In the genomic region with DNA sequence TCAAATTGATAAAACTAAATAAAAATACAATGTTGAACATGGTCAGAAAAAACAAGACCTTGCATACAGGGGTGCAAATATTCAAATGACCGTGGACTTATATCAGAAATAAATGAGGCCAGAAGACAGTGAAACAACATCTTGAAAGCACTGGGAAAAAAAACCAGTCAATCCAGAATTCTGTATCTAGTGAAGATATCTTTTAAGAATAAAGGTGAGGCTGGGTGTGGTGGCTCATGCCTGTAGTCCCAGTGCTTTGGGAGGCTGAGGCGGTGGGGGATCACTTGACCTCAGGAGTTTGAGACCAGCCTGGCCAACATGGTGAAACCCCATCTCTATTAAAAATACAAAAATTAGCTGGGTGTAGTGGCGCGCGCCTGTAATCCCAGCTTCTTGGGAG, we compare ENCODE assay signal across 32 cellular contexts.
"Had no signal": no experiment of that assay in that cellular context is flagged by ENCODE, and none has a peak within 500 bp of the region (broad histone marks: within the 10 kb centered on the region; RNA-seq: fewer than 3 reads in every experiment).

No MANE protein-coding gene starts in this region.

- H3K4me1 Mint-ChIP-seq: activated CD4-positive, alpha-beta memory T cell treated with anti-CD3 and anti-CD28 coated beads, Interleukin-2, amount 10 ng/mL, durations not matched to agents 7 days and 5 days; activated CD8-positive, alpha-beta memory T cell treated with anti-CD3 and anti-CD28 coated beads, Interleukin-2, amount 10 ng/mL, durations not matched to agents 7 days and 5 days; activated naive CD4-positive, alpha-beta T cell treated with anti-CD3 and anti-CD28 coated beads, Interleukin-2, amount 10 ng/mL, durations not matched to agents 7 days and 5 days; activated naive CD8-positive, alpha-beta T cell treated with anti-CD3 and anti-CD28 coated beads, Interleukin-2, amount 50 U/mL, for 24 hours; brain had no signal

- DNase-seq: activated CD4-positive, alpha-beta memory T cell treated with anti-CD3 and anti-CD28 coated beads, Interleukin-2, amount 10 ng/mL, durations not matched to agents 7 days and 5 days; activated CD4-positive, alpha-beta T cell treated with anti-CD3 and anti-CD28 coated beads for 1 hour; activated CD4-positive, alpha-beta T cell treated with anti-CD3 and anti-CD28 coated beads for 48 hours; activated CD4-positive, CD25-positive, alpha-beta regulatory T cell; activated CD8-positive, alpha-beta memory T cell treated with anti-CD3 and anti-CD28 coated beads for 24 hours; activated CD8-positive, alpha-beta memory T cell treated with anti-CD3 and anti-CD28 coated beads, Interleukin-2, amount 10 ng/mL, durations not matched to agents 7 days and 5 days; activated CD8-positive, alpha-beta memory T cell treated with anti-CD3 and anti-CD28 coated beads, Interleukin-2, amount 50 U/mL, for 48 hours; activated effector memory CD4-positive, alpha-beta T cell treated with Interleukin-2 at 50 U/mL for 16 hours; activated naive CD4-positive, alpha-beta T cell treated with anti-CD3 and anti-CD28 coated beads, Interleukin-2, amount 10 ng/mL, durations not matched to agents 7 days and 5 days; activated naive CD8-positive, alpha-beta T cell treated with anti-CD3 and anti-CD28 coated beads, Interleukin-2, amount 50 U/mL, for 24 hours; activated T-cell treated with anti-CD3 and anti-CD28 coated beads, Interleukin-2, amount 50 U/mL, for 48 hours; anterior cingulate cortex; MM.1S; MV-4-11; NCI-H1105; NCI-H1417 treated with DMSO at 0.1 percent for 48 hours; NCI-H187 treated with DMSO at 0.1 percent for 48 hours; NCI-H2081 treated with DMSO at 0.1 percent for 48 hours; NCI-H226; NCI-H446 treated with DMSO at 0.1 percent for 48 hours; NCI-H524; NCI-H69; Right ventricle myocardium superior; SW 1271; T-helper 1 cell; T-helper 2 cell; T-helper 9 cell; WERI-Rb-1 had no signal

- H3K36me3 Mint-ChIP-seq: activated naive CD4-positive, alpha-beta T cell treated with anti-CD3 and anti-CD28 coated beads, Interleukin-2, amount 10 ng/mL, durations not matched to agents 7 days and 5 days; brain had no signal

- FAIRE-seq: bronchial epithelial cell had no signal

- ATAC-seq: activated CD8-positive, alpha-beta memory T cell treated with anti-CD3 and anti-CD28 coated beads, Interleukin-2, amount 10 ng/mL, durations not matched to agents 7 days and 5 days; activated naive CD8-positive, alpha-beta T cell treated with anti-CD3 and anti-CD28 coated beads, Interleukin-2, amount 50 U/mL, for 24 hours had no signal

- H3K4me3 Mint-ChIP-seq: activated CD4-positive, alpha-beta memory T cell treated with anti-CD3 and anti-CD28 coated beads, Interleukin-2, amount 10 ng/mL, durations not matched to agents 7 days and 5 days; activated CD8-positive, alpha-beta memory T cell treated with anti-CD3 and anti-CD28 coated beads, Interleukin-2, amount 10 ng/mL, durations not matched to agents 7 days and 5 days; activated naive CD4-positive, alpha-beta T cell treated with anti-CD3 and anti-CD28 coated beads, Interleukin-2, amount 10 ng/mL, durations not matched to agents 7 days and 5 days; activated naive CD8-positive, alpha-beta T cell; activated naive CD8-positive, alpha-beta T cell treated with anti-CD3 and anti-CD28 coated beads, Interleukin-2, amount 50 U/mL, for 24 hours; brain had no signal

- H3K27ac ChIP-seq: KMS-11, WERI-Rb-1 had no signal

- H3K36me3 ChIP-seq: WERI-Rb-1 had no signal

- H3K9me3 Mint-ChIP-seq: activated CD4-positive, alpha-beta memory T cell treated with anti-CD3 and anti-CD28 coated beads, Interleukin-2, amount 10 ng/mL, durations not matched to agents 7 days and 5 days had no signal

- H3K4me2 ChIP-seq: KMS-11 had no signal

- H3K9ac ChIP-seq: KMS-11 had no signal

- H3K27ac Mint-ChIP-seq: activated CD4-positive, alpha-beta memory T cell treated with anti-CD3 and anti-CD28 coated beads, Interleukin-2, amount 10 ng/mL, durations not matched to agents 7 days and 5 days; activated CD8-positive, alpha-beta memory T cell treated with anti-CD3 and anti-CD28 coated beads, Interleukin-2, amount 10 ng/mL, durations not matched to agents 7 days and 5 days; activated naive CD4-positive, alpha-beta T cell treated with anti-CD3 and anti-CD28 coated beads, Interleukin-2, amount 10 ng/mL, durations not matched to agents 7 days and 5 days; activated naive CD8-positive, alpha-beta T cell; activated naive CD8-positive, alpha-beta T cell treated with anti-CD3 and anti-CD28 coated beads, Interleukin-2, amount 50 U/mL, for 24 hours had no signal
